In the genomic region with DNA sequence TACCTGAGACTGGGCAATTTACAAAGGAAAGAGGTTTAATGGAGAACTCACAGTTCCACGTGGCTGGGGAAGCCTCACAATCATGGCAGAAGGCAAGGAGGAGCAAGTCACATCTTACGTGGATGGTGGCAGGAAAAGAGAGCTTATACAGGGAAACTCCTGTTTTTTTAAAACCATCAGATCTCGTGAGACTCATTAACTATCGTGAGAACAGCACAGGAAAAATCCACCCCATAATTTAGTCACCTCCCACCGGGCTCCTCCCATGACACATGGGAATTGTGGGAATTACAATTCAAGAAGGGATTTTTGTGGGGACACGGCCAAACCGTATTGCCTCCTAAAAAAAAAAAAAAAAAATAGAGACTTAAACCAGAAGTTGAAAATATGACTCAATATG, we compare ENCODE assay signal across 2 cellular contexts. TPM values are rescaled to one million over a fixed set of nuclear protein-coding genes. Genes with fewer than 3 reads are reported as not detected.
"Had no signal": no experiment of that assay in that cellular context is flagged by ENCODE, and none has a peak within 500 bp of the region (broad histone marks: within the 10 kb centered on the region; RNA-seq: fewer than 3 reads in every experiment).

No MANE protein-coding gene starts in this region.

RNA-seq across cellular contexts. Expression of gene PLPPR1, which starts 11.1 kb away (rescaled TPM):
- total RNA-seq: G401, GM12878 had no signal
